Comparison of ENCODE assay signal across 9 cellular contexts in genomic region chr14:103880986-103881926, GRCh38. TPM values are rescaled to one million over a fixed set of nuclear protein-coding genes. Genes with fewer than 3 reads are reported as not detected.
DNase-seq lines count a peak whose midpoint lies in the region; ATAC-seq and TF ChIP-seq lines count a peak whose summit lies in the region.
"Had no signal": no experiment of that assay in that cellular context is flagged by ENCODE, and none has a peak within 500 bp of the region (broad histone marks: within the 10 kb centered on the region; RNA-seq: fewer than 3 reads in every experiment).

No MANE protein-coding gene starts in this region.

- DNase-seq in GM03348 (ENCODE audit: low spot score) (peak; percentile 50), colonic mucosa (no peak), lower lobe of right lung (no peak), GM23248 (no peak), NCI-H2171 (lab: John Stamatoyannopoulos, UW) (no peak)
- DNase-seq: SIG-M5 had no signal

- no peaks in the 10 kb centered on the region for H4K20me1 ChIP-seq in GM23248 (ENCODE audit: insufficient read depth)

- 57 to 61% methylated on average over 20 to 25 of the region's 25 CpGs for WGBS in GM23248 (ENCODE audit: low coverage in 1 of 2, low lambda C conversion rate in 2 of 2, missing lambda C conversion rate in 2 of 2), 2 experiments

- intact Hi-C loops in colonic mucosa (cut with DNase I), result no loop called here
- intact Hi-C loops in lower lobe of right lung (cut with DNase I), result no loop called here

- peaks cover 28% of the 10 kb centered on the region for H3K4me1 ChIP-seq in colonic mucosa
- H3K4me1 ChIP-seq in lower lobe of right lung, result peaks cover 45% of the 10 kb centered on the region
- peaks cover 28% of the 10 kb centered on the region for H3K4me1 ChIP-seq in skeletal muscle satellite cell (ENCODE audit: control insufficient read depth, insufficient read depth, low read length)
- H3K4me1 ChIP-seq in GM23248 (ENCODE audit: insufficient read depth), result peaks cover 12% of the 10 kb centered on the region; the same call in 1 of the 2 replicates

- H3K27me3 ChIP-seq in colonic mucosa, result no peaks in the 10 kb centered on the region
- H3K27me3 ChIP-seq in lower lobe of right lung (ENCODE audit: low read depth), result no peaks in the 10 kb centered on the region
- H3K27me3 ChIP-seq in skeletal muscle satellite cell (ENCODE audit: control insufficient read depth, insufficient read depth, low read length), result peaks cover 7% of the 10 kb centered on the region
- H3K27me3 ChIP-seq in GM23248 (replicated peaks; ENCODE audit: insufficient read depth), result no peaks in the 10 kb centered on the region

- no peaks in the 10 kb centered on the region for H3K9me3 ChIP-seq in colonic mucosa
- H3K9me3 ChIP-seq in lower lobe of right lung, result no peaks in the 10 kb centered on the region
- H3K9me3 ChIP-seq in skeletal muscle satellite cell (replicated peaks; ENCODE audit: low read length), result no peaks in the 10 kb centered on the region
- H3K9me3 ChIP-seq in GM23248 (ENCODE audit: low read depth), result no peaks in the 10 kb centered on the region

- H3F3A ChIP-seq in GM23248 (ENCODE audit: insufficient read depth), result peaks cover 9% of the 10 kb centered on the region; the same call in 1 of the 2 replicates

- H3K36me3 ChIP-seq in colonic mucosa (no peaks in the 10 kb centered on the region), lower lobe of right lung (no peaks in the 10 kb centered on the region), skeletal muscle satellite cell (ENCODE audit: insufficient read depth, low read length) (no peaks in the 10 kb centered on the region), GM23248 (ENCODE audit: low read depth) (no peaks in the 10 kb centered on the region)

- in situ Hi-C loops in GM23248 (cut with MboI), result no loop called here

- TF ChIP-seq CTCF in colonic mucosa (IDR thresholded peaks at IDR 0.05) (no peak), lower lobe of right lung (IDR thresholded peaks at IDR 0.05) (no peak)

- H3K9ac ChIP-seq in colonic mucosa (ENCODE audit: low read depth in 2 of 2, low read length in 2 of 2) (peak overlapping the region; percentile 58 to 84), skeletal muscle satellite cell (ENCODE audit: low read depth, low read length) (no peak overlapping the region), GM23248 (no peak overlapping the region)

- H3K79me2 ChIP-seq in GM23248 (ENCODE audit: insufficient read depth), result no peaks in the 10 kb centered on the region

- H3K9me2 ChIP-seq in GM23248 (ENCODE audit: insufficient read depth), result no peaks in the 10 kb centered on the region

- H3K27ac ChIP-seq in colonic mucosa (peak overlapping the region; percentile 88), lower lobe of right lung (peak overlapping the region; percentile 83), GM23248 (no peak overlapping the region)

- H3K4me3 ChIP-seq in colonic mucosa (no peak overlapping the region), lower lobe of right lung (peak overlapping the region; percentile 49), skeletal muscle satellite cell (ENCODE audit: low read length) (no peak overlapping the region), GM23248 (no peak overlapping the region)

- H2AFZ ChIP-seq in GM23248, result no peak overlapping the region

- peak overlapping the region; percentile 82 for H3K4me2 ChIP-seq in skeletal muscle satellite cell (ENCODE audit: low read length)
- no peak overlapping the region for H3K4me2 ChIP-seq in GM23248 (ENCODE audit: unreplicated experiment)

- ATAC-seq in lower lobe of right lung (peak; percentile 13 to 15), HG03097 (IDR thresholded peaks at IDR 0.05; ENCODE audit: low FRiP score, unreplicated experiment) (no peak), HG02884 (IDR thresholded peaks at IDR 0.05; ENCODE audit: unreplicated experiment) (no peak)

RNA-seq across cellular contexts. Expression of gene PPP1R13B, which starts 33.9 kb away (rescaled TPM):
- total RNA-seq in colonic mucosa, result 10 to 100 TPM; 41.1 to 48.3 TPM
- total RNA-seq in lower lobe of right lung, result 60.6 TPM
- total RNA-seq in skeletal muscle satellite cell (2012; rRNA removed), result 2.0 and 3.8 TPM in 2 replicates
- total RNA-seq in GM23248 (2014; rRNA removed; shearing (Covaris generic)), result 4.6 and 10.6 TPM in 2 replicates
- polyA plus RNA-seq in GM23248 (2016; fragmentation: Nextera tagmentation; extraction: Ambion mirVana), result 2.0 and 2.4 TPM in 2 replicates

RNA-seq across cellular contexts. Expression of gene TDRD9, which starts 47.0 kb away (rescaled TPM):
- total RNA-seq in colonic mucosa (1 to 10 TPM in 1 of 2 donors, under 1 TPM in 1; 0.44 to 1.1 TPM), lower lobe of right lung (8.5 TPM)
- 0.76 and 1.3 TPM in 2 replicates for total RNA-seq in skeletal muscle satellite cell (2012; rRNA removed)
- not detected in 2 replicates for total RNA-seq in GM23248 (2014; rRNA removed; shearing (Covaris generic))
- polyA plus RNA-seq in GM23248 (2016; fragmentation: Nextera tagmentation; extraction: Ambion mirVana), result not detected in 2 replicates

Comparison
In these comparisons a context has a peak if more than half of its experiments do, and no peak if none do; other contexts are left out.
1. H3K9ac ChIP-seq: peak in colonic mucosa (2 of 2); none in skeletal muscle satellite cell (single experiment) and GM23248 (single experiment).
2. ATAC-seq: peak in lower lobe of right lung (2 of 2); none in HG03097 (single experiment) and HG02884 (single experiment).